Comparison of ENCODE assay signal across 8 cellular contexts in genomic region chr11:46242961-46243795, GRCh38.
A peak's percentile ranks its signal among the peaks of the same experiment; 100 is the strongest.
DNase-seq lines count a peak whose midpoint lies in the region; TF ChIP-seq lines count a peak whose summit lies in the region.

No MANE protein-coding gene starts in this region.

- H3K36me3 ChIP-seq in SK-N-MC (ENCODE audit: insufficient read depth, low read length) = no peaks in the 10 kb centered on the region

- no peak for TF ChIP-seq CTCF in HFF-Myc (IDR thresholded peaks at IDR 0.05; ENCODE audit: low read depth, low read length, missing control alignments)

- H3K9me3 ChIP-seq in SK-N-MC (ENCODE audit: low read depth, low read length) = no peaks in the 10 kb centered on the region

- H3K4me3 ChIP-seq in HFF-Myc (replicated peaks; ENCODE audit: low read depth, low read length) (peak overlapping the region; percentile 43), SK-N-MC (peak overlapping the region; percentile 83)

- H3K27ac ChIP-seq in SK-N-MC (peak overlapping the region; percentile 99), substantia nigra (ENCODE audit: low read depth, low read length, poor library complexity, severe bottlenecking) (peak overlapping the region; percentile 49)

- peak overlapping the region; percentile 93 for H3K9ac ChIP-seq in SK-N-MC (ENCODE audit: insufficient read length)

- DNase-seq in GF-D8 (lab: John Stamatoyannopoulos, UW) (peak; percentile 65), HFF-Myc (ENCODE audit: extremely low read depth, low read depth) (peak; percentile 74), NAMALWA (ENCODE audit: low spot score) (peak; percentile 95), SK-N-MC (ENCODE audit: low read depth, low spot score) (peak; percentile 94), globus pallidus (ENCODE audit: low spot score) (peak; percentile 79), nucleus accumbens (lab: John Stamatoyannopoulos, UW) (peak in 55 of 56 donors; percentile 33 to 93 (median 77)), substantia nigra (lab: John Stamatoyannopoulos, UW) (peak in 47 of 49 donors; percentile 16 to 91 (median 73))
- DNase-seq in activated naive CD4-positive, alpha-beta T cell treated with anti-CD3 and anti-CD28 coated beads, Interleukin-2, amount 50 U/mL, for 16 hours = peak; percentile 93

Comparison
In these comparisons a context has a peak if more than half of its experiments do, and no peak if none do; other contexts are left out.
1. Peak in every context shown above with its lines: DNase-seq, H3K4me3 ChIP-seq and H3K27ac ChIP-seq.